1 cellular context compared by ENCODE assay signal in genomic region chr10:93495654-93496321, GRCh38.
TF ChIP-seq lines count a peak whose summit lies in the region.

No MANE protein-coding gene starts in this region.

TF ChIP-seq in K562, 482 proteins besides CTCF, POLR2A, EP300 and RAD21:
- no peak for TF ChIP-seq TRIM28 (IDR thresholded peaks at IDR 0.05)
- peak in 1 of 2 experiments; percentile 50; a peak in 2 of 4 replicates for TF ChIP-seq KDM1A (IDR thresholded peaks at IDR 0.05)
- TF ChIP-seq, protein P1, sequence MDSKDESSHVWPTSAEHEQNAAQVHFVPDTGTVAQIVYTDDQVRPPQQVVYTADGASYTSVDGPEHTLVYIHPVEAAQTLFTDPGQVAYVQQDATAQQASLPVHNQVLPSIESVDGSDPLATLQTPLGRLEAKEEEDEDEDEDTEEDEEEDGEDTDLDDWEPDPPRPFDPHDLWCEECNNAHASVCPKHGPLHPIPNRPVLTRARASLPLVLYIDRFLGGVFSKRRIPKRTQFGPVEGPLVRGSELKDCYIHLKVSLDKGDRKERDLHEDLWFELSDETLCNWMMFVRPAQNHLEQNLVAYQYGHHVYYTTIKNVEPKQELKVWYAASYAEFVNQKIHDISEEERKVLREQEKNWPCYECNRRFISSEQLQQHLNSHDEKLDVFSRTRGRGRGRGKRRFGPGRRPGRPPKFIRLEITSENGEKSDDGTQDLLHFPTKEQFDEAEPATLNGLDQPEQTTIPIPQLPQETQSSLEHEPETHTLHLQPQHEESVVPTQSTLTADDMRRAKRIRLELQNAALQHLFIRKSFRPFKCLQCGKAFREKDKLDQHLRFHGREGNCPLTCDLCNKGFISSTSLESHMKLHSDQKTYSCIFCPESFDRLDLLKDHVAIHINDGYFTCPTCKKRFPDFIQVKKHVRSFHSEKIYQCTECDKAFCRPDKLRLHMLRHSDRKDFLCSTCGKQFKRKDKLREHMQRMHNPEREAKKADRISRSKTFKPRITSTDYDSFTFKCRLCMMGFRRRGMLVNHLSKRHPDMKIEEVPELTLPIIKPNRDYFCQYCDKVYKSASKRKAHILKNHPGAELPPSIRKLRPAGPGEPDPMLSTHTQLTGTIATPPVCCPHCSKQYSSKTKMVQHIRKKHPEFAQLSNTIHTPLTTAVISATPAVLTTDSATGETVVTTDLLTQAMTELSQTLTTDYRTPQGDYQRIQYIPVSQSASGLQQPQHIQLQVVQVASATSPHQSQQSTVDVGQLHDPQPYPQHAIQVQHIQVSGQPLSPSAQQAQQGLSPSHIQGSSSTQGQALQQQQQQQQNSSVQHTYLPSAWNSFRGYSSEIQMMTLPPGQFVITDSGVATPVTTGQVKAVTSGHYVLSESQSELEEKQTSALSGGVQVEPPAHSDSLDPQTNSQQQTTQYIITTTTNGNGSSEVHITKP (IDR thresholded peaks at IDR 0.05; ENCODE audit: partially characterized antibody), result peak; percentile 88
- TF ChIP-seq HES1 (IDR thresholded peaks at IDR 0.05; ENCODE audit: low read depth), result no peak
- TF ChIP-seq RB1 (IDR thresholded peaks at IDR 0.05; ENCODE audit: low read depth), result no peak
- peak; percentile 73 for TF ChIP-seq NFIC (IDR thresholded peaks at IDR 0.05)
- TF ChIP-seq RCOR1 (IDR thresholded peaks at IDR 0.05; ENCODE audit: borderline replicate concordance in 1 of 2, low read depth in 2 of 2, low read length in 2 of 2), result 0 out of 4 replicates have a peak, but pooled peaks of 1 of the 2 experiments have one; percentile 27
